In genomic region chr14:92302481-92302880, GRCh38 we compare ENCODE assay signal across 33 cellular contexts. TPM values are rescaled to one million over a fixed set of nuclear protein-coding genes. Genes with fewer than 3 reads are reported as not detected.
"Had no signal": no experiment of that assay in that cellular context is flagged by ENCODE, and none has a peak within 500 bp of the region (broad histone marks: within the 10 kb centered on the region; RNA-seq: fewer than 3 reads in every experiment).

No MANE protein-coding gene starts in this region.

- H3K4me3 ChIP-seq: ascending aorta, Peyer's patch, SK-N-MC had no signal

- ATAC-seq: activated CD8-positive, alpha-beta T cell treated with anti-CD3 and anti-CD28 coated beads for 36 hours; activated T-cell treated with anti-CD3 and anti-CD28 coated beads, Interleukin-2, amount 50 U/mL, for 72 hours; activated T-helper 17 cell treated with anti-CD3 and anti-CD28 coated beads, Interleukin-2, amount 50 U/mL, for 72 hours; PC-3 had no signal

- DNase-seq: activated CD4-positive, alpha-beta T cell treated with anti-CD3 and anti-CD28 coated beads, Interleukin-2, amount 10 ng/mL, durations not matched to agents 24 days and 14 days; activated CD4-positive, alpha-beta T cell treated with anti-CD3 and anti-CD28 coated beads, Interleukin-2, amount 50 U/mL, for 4 hours; activated CD8-positive, alpha-beta T cell treated with anti-CD3 and anti-CD28 coated beads for 36 hours; activated effector memory CD4-positive, alpha-beta T cell treated with anti-CD3 and anti-CD28 coated beads, Interleukin-2, amount 50 U/mL, for 16 hours; activated naive CD4-positive, alpha-beta T cell; activated naive CD4-positive, alpha-beta T cell treated with anti-CD3 and anti-CD28 coated beads, Interleukin-2, amount 50 U/mL, for 16 hours; activated naive CD8-positive, alpha-beta T cell treated with anti-CD3 and anti-CD28 coated beads for 36 hours; activated T-cell treated with anti-CD3 and anti-CD28 coated beads, Interleukin-2, amount 50 U/mL, for 1 hour; activated T-cell treated with anti-CD3 and anti-CD28 coated beads, Interleukin-2, amount 50 U/mL, for 72 hours; amygdala; caudate nucleus; MM.1S; MV-4-11; NCI-H1092 treated with DMSO at 0.1 percent for 48 hours; NCI-H1417; NCI-H146; NCI-H187; NCI-H2029 treated with DMSO at 0.1 percent for 48 hours; NCI-H2107; NCI-H2171; NCI-H510A; NCI-H526; NCI-H748 treated with DMSO at 0.1 percent for 48 hours; NK-92 treated with Interleukin-12 subunit alpha and Interleukin-12 subunit beta, amount 100 ng/mL, for 24 hours; PC-3; Peyer's patch; RPMI8226 had no signal

- H3K27me3 ChIP-seq: ascending aorta, Peyer's patch had no signal

- H3K9me3 ChIP-seq: ascending aorta, Peyer's patch had no signal

- H3K4me1 ChIP-seq: ascending aorta, Peyer's patch had no signal

- H3K27ac ChIP-seq: ascending aorta, KMS-11, Peyer's patch, SK-N-MC had no signal

- H3K36me3 ChIP-seq: ascending aorta, Peyer's patch had no signal

- H3K9ac ChIP-seq: KMS-11 had no signal

RNA-seq across cellular contexts. Expression of gene SLC24A4, which starts 20.5 kb away (rescaled TPM):
- total RNA-seq: activated CD4-positive, alpha-beta T cell treated with anti-CD3 and anti-CD28 coated beads, Interleukin-2, amount 10 ng/mL, durations not matched to agents 24 days and 14 days; activated CD8-positive, alpha-beta memory T cell treated with anti-CD3 and anti-CD28 coated beads for 36 hours; activated CD8-positive, alpha-beta T cell treated with anti-CD3 and anti-CD28 coated beads for 36 hours; activated T-cell treated with anti-CD3 and anti-CD28 coated beads, Interleukin-2, amount 50 U/mL, for 72 hours; activated T-helper 17 cell treated with anti-CD3 and anti-CD28 coated beads, Interleukin-2, amount 50 U/mL, for 72 hours; ascending aorta; LHCN-M2; PC-3 had no signal
